Comparison of ENCODE assay signal across 8 cellular contexts in genomic region chr12:5988659-5989116, GRCh38. TPM values are rescaled to one million over a fixed set of nuclear protein-coding genes. Genes with fewer than 3 reads are reported as not detected.
DNase-seq lines count a peak whose midpoint lies in the region; ATAC-seq and TF ChIP-seq lines count a peak whose summit lies in the region.

No MANE protein-coding gene starts in this region.

- H3K9me3 ChIP-seq in DOHH2 (ENCODE audit: control insufficient read depth, insufficient read depth, low read length), result no peaks in the 10 kb centered on the region
- peaks cover 0 to 2% of the 10 kb centered on the region in 2 donors for H3K9me3 ChIP-seq in lung (ENCODE audit: control insufficient read depth in 2 of 2, insufficient read depth in 1 of 2, low read length in 1 of 2)

- H3K4me1 ChIP-seq in DOHH2 (ENCODE audit: control insufficient read depth, low read length) (peaks cover 5% of the 10 kb centered on the region), lung (ENCODE audit: control insufficient read depth in 2 of 2, insufficient read depth in 2 of 2, low read length in 2 of 2) (peaks cover 0 to 1% of the 10 kb centered on the region in 2 donors)

- H3K36me3 Mint-ChIP-seq in activated CD4-positive, alpha-beta memory T cell treated with anti-CD3 and anti-CD28 coated beads, Interleukin-2, amount 10 ng/mL, durations not matched to agents 7 days and 5 days (ENCODE audit: low read depth), result no peaks in the 10 kb centered on the region

- H3K27ac ChIP-seq in DOHH2 (ENCODE audit: low read depth, low read length), result no peak overlapping the region
- H3K27ac ChIP-seq in lung (ENCODE audit: low read depth in 1 of 2, low read length in 1 of 2), result no peak overlapping the region

- H3K79me2 ChIP-seq in DOHH2 (ENCODE audit: control insufficient read depth, low read length), result no peaks in the 10 kb centered on the region

- H3K4me1 Mint-ChIP-seq in activated CD4-positive, alpha-beta memory T cell treated with anti-CD3 and anti-CD28 coated beads, Interleukin-2, amount 10 ng/mL, durations not matched to agents 7 days and 5 days, result no peaks in the 10 kb centered on the region

- DNase-seq in NCI-H524 treated with DMSO at 0.1 percent for 48 hours (lab: John Stamatoyannopoulos, UW) (peak; percentile 0), lung (ENCODE audit: low spot score) (peak; percentile 66)
- DNase-seq in activated CD4-positive, alpha-beta memory T cell treated with anti-CD3 and anti-CD28 coated beads, Interleukin-2, amount 10 ng/mL, durations not matched to agents 7 days and 5 days, result peak; percentile 76
- peak; percentile 52 for DNase-seq in effector CD4-positive, alpha-beta T cell
- peak; percentile 36 to 60 (median 46) for DNase-seq in stimulated activated CD4-positive, alpha-beta T cell treated with anti-CD3 and anti-CD28 coated beads, TNF-alpha, amount 100 ng/mL, for 4 hours (ENCODE audit: low read depth in 3 of 3)

- H3K4me3 ChIP-seq in DOHH2 (ENCODE audit: low read length), result no peak overlapping the region
- H3K4me3 ChIP-seq in lung, result no peak overlapping the region

- WGBS in lung, 2 donors, result 5 to 7% methylated on average over 10 of the region's 10 CpGs

- no peaks in the 10 kb centered on the region for H3K9me3 Mint-ChIP-seq in activated CD4-positive, alpha-beta memory T cell treated with anti-CD3 and anti-CD28 coated beads, Interleukin-2, amount 10 ng/mL, durations not matched to agents 7 days and 5 days

- H3K36me3 ChIP-seq in DOHH2 (ENCODE audit: control insufficient read depth, low read length) (no peaks in the 10 kb centered on the region), lung (ENCODE audit: control insufficient read depth in 2 of 2, insufficient read depth in 2 of 2, low read length in 2 of 2) (peaks cover 0 to 5% of the 10 kb centered on the region in 2 donors)

- no peak overlapping the region for H3K27ac Mint-ChIP-seq in activated CD4-positive, alpha-beta memory T cell treated with anti-CD3 and anti-CD28 coated beads, Interleukin-2, amount 10 ng/mL, durations not matched to agents 7 days and 5 days

- no peaks in the 10 kb centered on the region for H3F3A ChIP-seq in DOHH2 (ENCODE audit: control insufficient read depth, insufficient read depth)

- CTCF ChIA-PET in activated CD4-positive, alpha-beta memory T cell treated with anti-CD3 and anti-CD28 coated beads, Interleukin-2, amount 10 ng/mL, durations not matched to agents 7 days and 5 days (lab: Charles Lee), result interaction anchor here (0.6 to 5.9 kb wide), 19 partner anchors 8 to 299 kb away, joined by 3 to 129 read pairs (median 4); no protein-coding TSS in a partner anchor

- peak; percentile 94 for TF ChIP-seq CTCF in DOHH2 (IDR thresholded peaks at IDR 0.05; ENCODE audit: low read depth, low read length, poor library complexity, severe bottlenecking)
- TF ChIP-seq CTCF in lung (IDR thresholded peaks at IDR 0.05; ENCODE audit: control extremely low read depth, extremely low read depth), result peak; percentile 85

- H3K27me3 ChIP-seq in DOHH2 (ENCODE audit: control insufficient read depth, low read length), result peaks cover 6% of the 10 kb centered on the region
- H3K27me3 ChIP-seq in lung (ENCODE audit: control insufficient read depth, insufficient read depth), result no peaks in the 10 kb centered on the region

- ATAC-seq in HG02763 (IDR thresholded peaks at IDR 0.05; ENCODE audit: unreplicated experiment) (peak; percentile 68), lung (ENCODE audit: insufficient read depth, low FRiP score) (peak; percentile 90), GM21576 (IDR thresholded peaks at IDR 0.05; ENCODE audit: unreplicated experiment) (no peak)

- H3K9me2 ChIP-seq in DOHH2 (replicated peaks; ENCODE audit: control insufficient read depth, low read length), result no peaks in the 10 kb centered on the region

- POLR2A ChIA-PET in activated CD4-positive, alpha-beta memory T cell treated with anti-CD3 and anti-CD28 coated beads, Interleukin-2, amount 10 ng/mL, durations not matched to agents 7 days and 5 days (lab: Charles Lee), result no interaction called here

- no peak overlapping the region for H3K4me3 Mint-ChIP-seq in activated CD4-positive, alpha-beta memory T cell treated with anti-CD3 and anti-CD28 coated beads, Interleukin-2, amount 10 ng/mL, durations not matched to agents 7 days and 5 days

- peak overlapping the region; percentile 46 for H3K4me2 ChIP-seq in DOHH2 (ENCODE audit: low read length)

- no peaks in the 10 kb centered on the region for H4K20me1 ChIP-seq in DOHH2 (ENCODE audit: control insufficient read depth, insufficient read depth, low read depth, low read length)

- H3K27me3 Mint-ChIP-seq in activated CD4-positive, alpha-beta memory T cell treated with anti-CD3 and anti-CD28 coated beads, Interleukin-2, amount 10 ng/mL, durations not matched to agents 7 days and 5 days, result peaks cover 3% of the 10 kb centered on the region

RNA-seq across cellular contexts. Expression of gene ANO2, which starts 43.6 kb away (rescaled TPM):
- not detected for total RNA-seq in activated CD4-positive, alpha-beta memory T cell treated with anti-CD3 and anti-CD28 coated beads, Interleukin-2, amount 10 ng/mL, durations not matched to agents 7 days and 5 days
- 10 to 100 TPM in 1 of 2 donors, 1 to 10 TPM in 1; 5.9 to 11.3 TPM for total RNA-seq in lung
- polyA plus RNA-seq in lung, result 1 to 10 TPM; 6.4 to 8.3 TPM

Comparison
In these comparisons a context has a peak if more than half of its experiments do, and no peak if none do; other contexts are left out.
1. DNase-seq: peak in every context shown above with its lines; median percentile 76 in activated CD4-positive, alpha-beta memory T cell treated with anti-CD3 and anti-CD28 coated beads, Interleukin-2, amount 10 ng/mL, durations not matched to agents 7 days and 5 days; 66 in lung; 52 in effector CD4-positive, alpha-beta T cell; 46 in stimulated activated CD4-positive, alpha-beta T cell treated with anti-CD3 and anti-CD28 coated beads, TNF-alpha, amount 100 ng/mL, for 4 hours; 0 in NCI-H524 treated with DMSO at 0.1 percent for 48 hours.
2. RNA of gene ANO2, which starts 43.6 kb away (total RNA-seq): 5.9 to 11.3 TPM in lung; not detected in activated CD4-positive, alpha-beta memory T cell treated with anti-CD3 and anti-CD28 coated beads, Interleukin-2, amount 10 ng/mL, durations not matched to agents 7 days and 5 days; every median in the first group is over 4 times any median in the second.